ENCODE assay signal across 29 cellular contexts in genomic region chr10:59242991-59243390, GRCh38.
"Had no signal": no experiment of that assay in that cellular context is flagged by ENCODE, and none has a peak within 500 bp of the region (broad histone marks: within the 10 kb centered on the region; RNA-seq: fewer than 3 reads in every experiment).

No MANE protein-coding gene starts in this region.

- H3K27ac ChIP-seq: ascending aorta had no signal

- H3K9me3 ChIP-seq: ascending aorta had no signal

- H3K27me3 Mint-ChIP-seq: activated CD4-positive, alpha-beta T cell treated with anti-CD3 and anti-CD28 coated beads, Interleukin-2, amount 10 ng/mL, durations not matched to agents 7 days and 5 days; activated naive CD4-positive, alpha-beta T cell treated with anti-CD3 and anti-CD28 coated beads, Interleukin-2, amount 10 ng/mL, durations not matched to agents 7 days and 5 days; activated naive CD8-positive, alpha-beta T cell treated with anti-CD3 and anti-CD28 coated beads, Interleukin-2, amount 10 ng/mL, durations not matched to agents 7 days and 5 days; activated T-cell treated with anti-CD3 and anti-CD28 coated beads, Interleukin-2, amount 50 U/mL, for 24 hours; brain; central memory CD8-positive, alpha-beta T cell had no signal

- H3K9me3 Mint-ChIP-seq: activated CD4-positive, alpha-beta memory T cell treated with anti-CD3 and anti-CD28 coated beads, Interleukin-2, amount 10 ng/mL, durations not matched to agents 7 days and 5 days; activated CD4-positive, alpha-beta T cell treated with anti-CD3 and anti-CD28 coated beads, Interleukin-2, amount 10 ng/mL, durations not matched to agents 7 days and 5 days; activated naive CD4-positive, alpha-beta T cell treated with anti-CD3 and anti-CD28 coated beads, Interleukin-2, amount 10 ng/mL, durations not matched to agents 7 days and 5 days; activated naive CD8-positive, alpha-beta T cell treated with anti-CD3 and anti-CD28 coated beads, Interleukin-2, amount 10 ng/mL, durations not matched to agents 7 days and 5 days; activated T-cell treated with anti-CD3 and anti-CD28 coated beads, Interleukin-2, amount 50 U/mL, for 24 hours; activated T-cell treated with anti-CD3 and anti-CD28 coated beads, Interleukin-2, amount 50 U/mL, for 72 hours had no signal

- H3K36me3 Mint-ChIP-seq: activated naive CD4-positive, alpha-beta T cell treated with anti-CD3 and anti-CD28 coated beads, Interleukin-2, amount 10 ng/mL, durations not matched to agents 7 days and 5 days; activated naive CD4-positive, alpha-beta T cell treated with anti-CD3 and anti-CD28 coated beads, Interleukin-2, amount 50 U/mL, for 72 hours; activated naive CD8-positive, alpha-beta T cell treated with anti-CD3 and anti-CD28 coated beads, Interleukin-2, amount 10 ng/mL, durations not matched to agents 7 days and 5 days had no signal

- H3K4me3 ChIP-seq: ascending aorta had no signal

- H3K36me3 ChIP-seq: ascending aorta had no signal

- H3K27me3 ChIP-seq: ascending aorta had no signal

- H3K4me1 ChIP-seq: ascending aorta had no signal

- H3K27ac Mint-ChIP-seq: activated CD4-positive, alpha-beta memory T cell treated with anti-CD3 and anti-CD28 coated beads, Interleukin-2, amount 10 ng/mL, durations not matched to agents 7 days and 5 days; activated CD4-positive, alpha-beta T cell treated with anti-CD3 and anti-CD28 coated beads for 36 hours; activated CD4-positive, alpha-beta T cell treated with anti-CD3 and anti-CD28 coated beads, Interleukin-2, amount 10 ng/mL, durations not matched to agents 7 days and 5 days; activated naive CD4-positive, alpha-beta T cell treated with anti-CD3 and anti-CD28 coated beads, Interleukin-2, amount 10 ng/mL, durations not matched to agents 7 days and 5 days; activated naive CD4-positive, alpha-beta T cell treated with anti-CD3 and anti-CD28 coated beads, Interleukin-2, amount 50 U/mL, for 72 hours; activated naive CD8-positive, alpha-beta T cell treated with anti-CD3 and anti-CD28 coated beads, Interleukin-2, amount 10 ng/mL, durations not matched to agents 7 days and 5 days; activated T-cell treated with anti-CD3 and anti-CD28 coated beads, Interleukin-2, amount 50 U/mL, for 24 hours; activated T-cell treated with anti-CD3 and anti-CD28 coated beads, Interleukin-2, amount 50 U/mL, for 72 hours had no signal

- H3K4me1 Mint-ChIP-seq: activated CD4-positive, alpha-beta memory T cell treated with anti-CD3 and anti-CD28 coated beads, Interleukin-2, amount 10 ng/mL, durations not matched to agents 7 days and 5 days; activated CD4-positive, alpha-beta T cell treated with anti-CD3 and anti-CD28 coated beads for 36 hours; activated CD4-positive, alpha-beta T cell treated with anti-CD3 and anti-CD28 coated beads, Interleukin-2, amount 10 ng/mL, durations not matched to agents 7 days and 5 days; activated naive CD4-positive, alpha-beta T cell treated with anti-CD3 and anti-CD28 coated beads, Interleukin-2, amount 10 ng/mL, durations not matched to agents 7 days and 5 days; activated naive CD8-positive, alpha-beta T cell treated with anti-CD3 and anti-CD28 coated beads, Interleukin-2, amount 10 ng/mL, durations not matched to agents 7 days and 5 days; central memory CD8-positive, alpha-beta T cell had no signal

- ATAC-seq: activated CD4-positive, alpha-beta T cell treated with anti-CD3 and anti-CD28 coated beads for 36 hours; activated naive CD4-positive, alpha-beta T cell treated with anti-CD3 and anti-CD28 coated beads, Interleukin-2, amount 50 U/mL, for 72 hours; activated T-cell treated with anti-CD3 and anti-CD28 coated beads, Interleukin-2, amount 50 U/mL, for 72 hours; esophagus mucosa had no signal

- H3K4me3 Mint-ChIP-seq: activated CD4-positive, alpha-beta memory T cell treated with anti-CD3 and anti-CD28 coated beads, Interleukin-2, amount 10 ng/mL, durations not matched to agents 7 days and 5 days; activated CD4-positive, alpha-beta T cell treated with anti-CD3 and anti-CD28 coated beads for 36 hours; activated CD4-positive, alpha-beta T cell treated with anti-CD3 and anti-CD28 coated beads, Interleukin-2, amount 10 ng/mL, durations not matched to agents 7 days and 5 days; activated naive CD4-positive, alpha-beta T cell treated with anti-CD3 and anti-CD28 coated beads, Interleukin-2, amount 10 ng/mL, durations not matched to agents 7 days and 5 days; activated naive CD8-positive, alpha-beta T cell treated with anti-CD3 and anti-CD28 coated beads, Interleukin-2, amount 10 ng/mL, durations not matched to agents 7 days and 5 days; activated T-cell treated with anti-CD3 and anti-CD28 coated beads, Interleukin-2, amount 50 U/mL, for 24 hours; activated T-cell treated with anti-CD3 and anti-CD28 coated beads, Interleukin-2, amount 50 U/mL, for 72 hours; brain; central memory CD8-positive, alpha-beta T cell had no signal

- DNase-seq: activated CD4-positive, alpha-beta memory T cell treated with anti-CD3 and anti-CD28 coated beads, Interleukin-2, amount 10 ng/mL, durations not matched to agents 7 days and 5 days; activated CD4-positive, alpha-beta T cell treated with anti-CD3 and anti-CD28 coated beads for 36 hours; activated CD4-positive, alpha-beta T cell treated with anti-CD3 and anti-CD28 coated beads, Interleukin-2, amount 10 ng/mL, durations not matched to agents 7 days and 5 days; activated CD4-positive, alpha-beta T cell treated with anti-CD3 and anti-CD28 coated beads, Interleukin-2, amount 50 U/mL, for 4 hours; activated CD4-positive, CD25-positive, alpha-beta regulatory T cell; activated CD4-positive, CD25-positive, alpha-beta regulatory T cell treated with anti-CD3 and anti-CD28 coated beads, Interleukin-2, amount 50 U/mL, for 72 hours; activated CD8-positive, alpha-beta memory T cell treated with anti-CD3 and anti-CD28 coated beads, Interleukin-2, amount 50 U/mL, for 48 hours; activated gamma-delta T cell; activated naive CD4-positive, alpha-beta T cell; activated naive CD4-positive, alpha-beta T cell treated with anti-CD3 and anti-CD28 coated beads, Interleukin-2, amount 10 ng/mL, durations not matched to agents 7 days and 5 days; activated naive CD8-positive, alpha-beta T cell treated with anti-CD3 and anti-CD28 coated beads, Interleukin-2, amount 10 ng/mL, durations not matched to agents 7 days and 5 days; activated T-cell treated with anti-CD3 and anti-CD28 coated beads for 4 hours; activated T-cell treated with anti-CD3 and anti-CD28 coated beads, Interleukin-2, amount 50 U/mL, for 24 hours; activated T-cell treated with anti-CD3 and anti-CD28 coated beads, Interleukin-2, amount 50 U/mL, for 72 hours; cortex of kidney; dermis blood vessel endothelial cell; effector CD8-positive, alpha-beta T cell; foreskin fibroblast; head of caudate nucleus; T-helper 2 cell had no signal

- FAIRE-seq: bronchial epithelial cell, colon, endometrium, frontal cortex had no signal
